ENCODE assay signal across 8 cellular contexts in genomic region chr17:67441052-67441738, GRCh38.
DNase-seq lines count a peak whose midpoint lies in the region; ATAC-seq, FAIRE-seq and TF ChIP-seq lines count a peak whose summit lies in the region.

No MANE protein-coding gene starts in this region.

- H3K9me3 ChIP-seq in endothelial cell of umbilical vein (replicated peaks; ENCODE audit: control insufficient read depth, insufficient read depth, low read length) (no peaks in the 10 kb centered on the region), pancreas (no peaks in the 10 kb centered on the region)

- H3K27me3 ChIP-seq in BJ (ENCODE audit: control insufficient read depth, insufficient read depth, low read length) (no peaks in the 10 kb centered on the region), endothelial cell of umbilical vein (ENCODE audit: control insufficient read depth in 2 of 2, insufficient read depth in 2 of 2, low read length in 2 of 2) (no peaks in the 10 kb centered on the region), pancreas (no peaks in the 10 kb centered on the region)

- FAIRE-seq in endothelial cell of umbilical vein (lab: Jason Lieb, UNC), result peak; percentile 93
- no peak for FAIRE-seq in pancreas (lab: Jason Lieb, UNC)

- H3K36me3 ChIP-seq in BJ (ENCODE audit: control insufficient read depth, insufficient read depth, low read length) (no peaks in the 10 kb centered on the region), endothelial cell of umbilical vein (ENCODE audit: control insufficient read depth in 2 of 2, extremely low read depth in 1 of 2, insufficient read depth in 2 of 2, low read length in 2 of 2) (no peaks in the 10 kb centered on the region), pancreas (no peaks in the 10 kb centered on the region), urinary bladder (ENCODE audit: insufficient read depth) (no peaks in the 10 kb centered on the region)

- dilution Hi-C loops in endothelial cell of umbilical vein (cut with MboI; ENCODE audit: extremely low pct_ligation_motif_present, low sequenced_read_pairs), result no loop called here

- DNase-seq in BJ (ENCODE audit: low read depth) (peak; percentile 11), M059J (ENCODE audit: low read depth) (peak; percentile 81), endothelial cell of umbilical vein (ENCODE audit: low read depth, low spot score) (peak; percentile 64), pancreas (no peak), NCI-H226 (no peak)
- DNase-seq in activated CD4-positive, alpha-beta T cell treated with anti-CD3 and anti-CD28 coated beads, Interleukin-2, amount 50 U/mL, for 4 hours, result peak; percentile 84 to 85

- H3K27ac ChIP-seq in endothelial cell of umbilical vein (ENCODE audit: insufficient read depth, low read depth, low read length), result peak overlapping the region; percentile 15
- H3K27ac ChIP-seq in pancreas, result peak overlapping the region in 1 of 4 donors; percentile 58
- H3K27ac ChIP-seq in urinary bladder (ENCODE audit: low read depth), result no peak overlapping the region

- no peaks in the 10 kb centered on the region for H3K79me2 ChIP-seq in endothelial cell of umbilical vein (ENCODE audit: control insufficient read depth, insufficient read depth, low read length)

- BruUV-seq in endothelial cell of umbilical vein (replicated peaks; lab: Mats Ljungman, UMichigan), result no TSS peak

- no peak for TF ChIP-seq CTCF in BJ (IDR thresholded peaks at IDR 0.05; ENCODE audit: insufficient read depth, low read depth, low read length)
- TF ChIP-seq CTCF in endothelial cell of umbilical vein (IDR thresholded peaks at IDR 0.05; ENCODE audit: extremely low read depth in 1 of 2, insufficient read depth in 1 of 2, low read depth in 1 of 2, low read length in 2 of 2), result no peak
- no peak for TF ChIP-seq CTCF in pancreas (IDR thresholded peaks at IDR 0.05)

- H3K4me3 ChIP-seq in BJ (ENCODE audit: low read depth, low read length), result no peak overlapping the region
- H3K4me3 ChIP-seq in endothelial cell of umbilical vein (replicated peaks in 1 of 3; ENCODE audit: insufficient read depth in 1 of 3, low read depth in 1 of 3, low read length in 3 of 3), result no peak overlapping the region
- H3K4me3 ChIP-seq in pancreas, result no peak overlapping the region
- peak overlapping the region; percentile 13 for H3K4me3 ChIP-seq in urinary bladder (ENCODE audit: low read depth, low read length)

- WGBS in pancreas, 2 donors, result 83% methylated on average over 15 of the region's 15 CpGs
- WGBS in urinary bladder, result 37% methylated on average over 15 of the region's 15 CpGs

- ATAC-seq in pancreas, result peak in 3 of 4 donors; percentile 19 to 72 (median 24)
- ATAC-seq in GM21423 (IDR thresholded peaks at IDR 0.05; ENCODE audit: unreplicated experiment), result no peak

- TF ChIP-seq POLR2A in endothelial cell of umbilical vein (IDR thresholded peaks at IDR 0.05; ENCODE audit: low read depth, low read length), result no peak

- peak overlapping the region; percentile 51 for H3K4me2 ChIP-seq in endothelial cell of umbilical vein (ENCODE audit: insufficient read depth, low read length)

- no peaks in the 10 kb centered on the region for H4K20me1 ChIP-seq in endothelial cell of umbilical vein (replicated peaks; ENCODE audit: control insufficient read depth, extremely low read depth, insufficient read depth, low read length)

- intact Hi-C loops in endothelial cell of umbilical vein (cut with micrococcal nuclease) (loop anchor here (2.0 kb wide), 1 partner anchor 34 kb away; no protein-coding TSS in a partner anchor), pancreas (cut with DNase I) (no loop called here)

- CTCF ChIA-PET in BJ (lab: Yijun Ruan, JAX), result interaction anchor here (1.0 to 1.8 kb wide), 5 partner anchors 8 to 62 kb away, joined by 3 to 9 read pairs (median 4); no protein-coding TSS in a partner anchor
- CTCF ChIA-PET in endothelial cell of umbilical vein (lab: Charles Lee), result interaction anchor here (0.8 to 3.6 kb wide), 5 partner anchors 9 to 162 kb away, joined by 3 to 30 read pairs (median 7); no protein-coding TSS in a partner anchor

- POLR2A ChIA-PET in BJ (lab: Charles Lee) (no interaction called here), endothelial cell of umbilical vein (lab: Charles Lee) (interaction anchor here (0.6 kb wide), 1 partner anchor 18 kb away, joined by 4 read pairs; no protein-coding TSS in a partner anchor)

- H3K4me1 ChIP-seq in endothelial cell of umbilical vein (ENCODE audit: control insufficient read depth, extremely low read depth, insufficient read depth, low read length) (peaks cover 23% of the 10 kb centered on the region), pancreas (peaks cover 0 to 20% (median 19%) of the 10 kb centered on the region in 3 donors), urinary bladder (ENCODE audit: insufficient read depth) (no peaks in the 10 kb centered on the region)

- peak overlapping the region; percentile 25 for H2AFZ ChIP-seq in endothelial cell of umbilical vein (ENCODE audit: low read depth, low read length)

- peak overlapping the region; percentile 2 for H3K9ac ChIP-seq in endothelial cell of umbilical vein (replicated peaks; ENCODE audit: extremely low read depth, insufficient read depth, low read length)

- H3K9me1 ChIP-seq in endothelial cell of umbilical vein (replicated peaks; ENCODE audit: control insufficient read depth, extremely low read depth, insufficient read depth, low read length), result no peaks in the 10 kb centered on the region

TF ChIP-seq in endothelial cell of umbilical vein, 7 proteins besides CTCF, POLR2A, EP300 and RAD21:
- peak; percentile 49 for TF ChIP-seq FOS (IDR thresholded peaks at IDR 0.05; ENCODE audit: borderline replicate concordance, insufficient read depth, low read length)
- TF ChIP-seq GATA2 (IDR thresholded peaks at IDR 0.05; ENCODE audit: insufficient read depth, insufficient read length, low read depth, low read length), result no peak
TF ChIP-seq in endothelial cell of umbilical vein: peak in this region for 1.

Comparison
In these comparisons a context has a peak if more than half of its experiments do, and no peak if none do; other contexts are left out.
1. DNase-seq: peak in BJ (single experiment), M059J (single experiment), activated CD4-positive, alpha-beta T cell treated with anti-CD3 and anti-CD28 coated beads, Interleukin-2, amount 50 U/mL, for 4 hours (2 of 2) and endothelial cell of umbilical vein (single experiment); none in pancreas (0 of 6) and NCI-H226 (single experiment).